8 cellular contexts compared by ENCODE assay signal in the genomic region with DNA sequence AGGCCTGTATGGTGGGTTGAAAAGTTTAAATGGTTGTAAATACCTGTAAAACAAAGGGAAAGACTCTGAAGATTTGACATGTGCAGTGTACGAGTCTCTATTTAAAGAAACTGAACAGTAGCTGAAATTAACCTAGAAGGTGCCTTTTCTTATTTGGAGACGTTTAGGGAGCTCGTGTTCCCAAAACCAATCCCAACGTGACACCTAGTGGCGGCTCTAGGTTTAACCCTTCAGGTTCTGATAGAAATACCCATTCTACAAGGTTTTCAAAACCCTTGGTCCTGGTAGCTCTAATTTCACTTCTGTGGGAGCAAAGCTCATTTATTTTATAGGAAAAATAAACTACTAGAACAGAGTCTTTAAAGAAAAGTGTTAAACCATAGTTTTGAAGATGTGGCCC.
DNase-seq lines count a peak whose midpoint lies in the region; ATAC-seq, FAIRE-seq and TF ChIP-seq lines count a peak whose summit lies in the region.

No MANE protein-coding gene starts in this region.

- RAD21 ChIA-PET in HCT116 (lab: Charles Lee; ENCODE audit: low non-redundant PET in 1 of 2, low total read pairs in 2 of 2, uncharacterized antibody in 2 of 2, unreplicated experiment in 2 of 2), result no interaction called here

- TF ChIP-seq RAD21 in HCT116 (IDR thresholded peaks at IDR 0.05; ENCODE audit: low read depth), result peak; percentile 21; the same call in 1 of the 2 replicates

- TF ChIP-seq CTCF in HCT116 (IDR thresholded peaks at IDR 0.05 in 2 of 3, conservative IDR thresholded peaks at IDR 0.05 in 1 of 3; ENCODE audit: borderline replicate concordance in 1 of 3, insufficient read depth in 1 of 3, low read depth in 2 of 3, low read length in 2 of 3), result peak in 2 of 3 experiments; percentile 31 to 44; a peak in 3 of 6 replicates
- peak; percentile 11 for TF ChIP-seq CTCF in endothelial cell of umbilical vein (IDR thresholded peaks at IDR 0.05; ENCODE audit: extremely low read depth in 1 of 2, insufficient read depth in 1 of 2, low read depth in 1 of 2, low read length in 2 of 2)

- H3K27ac ChIP-seq in HCT116 (ENCODE audit: low read depth, low read length), result no peak overlapping the region
- H3K27ac ChIP-seq in endothelial cell of umbilical vein (ENCODE audit: insufficient read depth, low read depth, low read length), result no peak overlapping the region

- intact Hi-C loops in HCT116 (cut with micrococcal nuclease) (no loop called here), endothelial cell of umbilical vein (cut with micrococcal nuclease) (loop anchor here (1.0 kb wide), 1 partner anchor 894 kb away; no protein-coding TSS in a partner anchor)

- H3K9me1 ChIP-seq in endothelial cell of umbilical vein (replicated peaks; ENCODE audit: control insufficient read depth, extremely low read depth, insufficient read depth, low read length), result no peaks in the 10 kb centered on the region

- H3K9me3 ChIP-seq in HCT116 (ENCODE audit: control insufficient read depth in 1 of 2, insufficient read depth in 1 of 2, low read depth in 1 of 2, low read length in 2 of 2) (peaks cover 0 to 8% of the 10 kb centered on the region in 2 experiments; a peak in 3 of 4 replicates), endothelial cell of umbilical vein (replicated peaks; ENCODE audit: control insufficient read depth, insufficient read depth, low read length) (no peaks in the 10 kb centered on the region)

- BruUV-seq in HCT116 (replicated peaks; lab: Mats Ljungman, UMichigan), result no TSS peak
- no TSS peak for BruUV-seq in endothelial cell of umbilical vein (replicated peaks; lab: Mats Ljungman, UMichigan)

- no peaks in the 10 kb centered on the region for H3K9me2 ChIP-seq in HCT116 (ENCODE audit: insufficient read depth)

- H3K4me2 ChIP-seq in HCT116 (ENCODE audit: low read length), result no peak overlapping the region
- H3K4me2 ChIP-seq in endothelial cell of umbilical vein (ENCODE audit: insufficient read depth, low read length), result no peak overlapping the region

- CTCF ChIA-PET in HCT116 (lab: Charles Lee), result no interaction called here
- CTCF ChIA-PET in endothelial cell of umbilical vein (lab: Charles Lee), result interaction anchor here (0.6 to 1.0 kb wide), 2 partner anchors 761 to 894 kb away, joined by 3 to 5 read pairs; no protein-coding TSS in a partner anchor

- DNase-seq in EH (ENCODE audit: low read depth) (peak; percentile 6), HCT116 (ENCODE audit: low read depth, low spot score) (no peak), NCI-H460 (ENCODE audit: extremely low read depth, low read depth) (peak; percentile 48), endothelial cell of umbilical vein (ENCODE audit: low read depth, low spot score) (no peak), DMS79 (lab: John Stamatoyannopoulos, UW) (no peak), GM03348 (ENCODE audit: low spot score) (no peak)
- DNase-seq in stimulated activated naive CD8-positive, alpha-beta T cell treated with anti-CD3 and anti-CD28 coated beads, Interleukin-15, Interleukin-2, amounts not matched to agents 100 U/mL and 50 U/mL, for 24 hours, result peak; percentile 20

- H3K9ac ChIP-seq in HCT116 (ENCODE audit: low read length), result no peak overlapping the region
- H3K9ac ChIP-seq in endothelial cell of umbilical vein (replicated peaks; ENCODE audit: extremely low read depth, insufficient read depth, low read length), result no peak overlapping the region

- no peaks in the 10 kb centered on the region for H3K36me3 ChIP-seq in HCT116 (ENCODE audit: control insufficient read depth in 1 of 2, insufficient read depth in 2 of 2, low read length in 2 of 2)
- no peaks in the 10 kb centered on the region for H3K36me3 ChIP-seq in endothelial cell of umbilical vein (ENCODE audit: control insufficient read depth in 2 of 2, extremely low read depth in 1 of 2, insufficient read depth in 2 of 2, low read length in 2 of 2)

- H3K4me3 ChIP-seq in HCT116 (replicated peaks in 1 of 2; ENCODE audit: low read depth in 1 of 2, low read length in 2 of 2) (no peak overlapping the region), endothelial cell of umbilical vein (replicated peaks in 1 of 3; ENCODE audit: insufficient read depth in 1 of 3, low read depth in 1 of 3, low read length in 3 of 3) (no peak overlapping the region)

- dilution Hi-C loops in endothelial cell of umbilical vein (cut with MboI; ENCODE audit: extremely low pct_ligation_motif_present, low sequenced_read_pairs), result no loop called here

- H3K79me2 ChIP-seq in HCT116 (ENCODE audit: insufficient read depth, low read length) (no peaks in the 10 kb centered on the region), endothelial cell of umbilical vein (ENCODE audit: control insufficient read depth, insufficient read depth, low read length) (no peaks in the 10 kb centered on the region)

- FAIRE-seq in endothelial cell of umbilical vein (lab: Jason Lieb, UNC), result no peak

- H3K27me3 ChIP-seq in HCT116 (ENCODE audit: insufficient read depth, low read length), result no peaks in the 10 kb centered on the region
- H3K27me3 ChIP-seq in endothelial cell of umbilical vein (ENCODE audit: control insufficient read depth in 2 of 2, insufficient read depth in 2 of 2, low read length in 2 of 2), result no peaks in the 10 kb centered on the region

- ATAC-seq in HCT116 (no peak), HG03175 (IDR thresholded peaks at IDR 0.05; ENCODE audit: unreplicated experiment) (no peak)
- ATAC-seq in stimulated activated naive CD8-positive, alpha-beta T cell treated with anti-CD3 and anti-CD28 coated beads, Interleukin-15, Interleukin-2, amounts not matched to agents 100 U/mL and 50 U/mL, for 24 hours, result no peak

- H2AFZ ChIP-seq in HCT116 (ENCODE audit: low read depth, low read length, poor library complexity, severe bottlenecking), result no peak overlapping the region
- no peak overlapping the region for H2AFZ ChIP-seq in endothelial cell of umbilical vein (ENCODE audit: low read depth, low read length)

- TF ChIP-seq POLR2A in HCT116 (IDR thresholded peaks at IDR 0.05; ENCODE audit: borderline replicate concordance, extremely low read depth, insufficient read depth, insufficient read length) (no peak), endothelial cell of umbilical vein (IDR thresholded peaks at IDR 0.05; ENCODE audit: low read depth, low read length) (no peak)

- POLR2A ChIA-PET in HCT116 (lab: Charles Lee) (no interaction called here), endothelial cell of umbilical vein (lab: Charles Lee) (no interaction called here)

- no peaks in the 10 kb centered on the region for H3K4me1 ChIP-seq in HCT116 (ENCODE audit: control insufficient read depth in 1 of 2, insufficient read depth in 2 of 2, low read length in 2 of 2)
- H3K4me1 ChIP-seq in endothelial cell of umbilical vein (ENCODE audit: control insufficient read depth, extremely low read depth, insufficient read depth, low read length), result no peaks in the 10 kb centered on the region

- no peaks in the 10 kb centered on the region for H4K20me1 ChIP-seq in HCT116 (ENCODE audit: insufficient read depth)
- no peaks in the 10 kb centered on the region for H4K20me1 ChIP-seq in endothelial cell of umbilical vein (replicated peaks; ENCODE audit: control insufficient read depth, extremely low read depth, insufficient read depth, low read length)

TF ChIP-seq in HCT116, 20 proteins besides CTCF, POLR2A, EP300 and RAD21 (continues in another document):
- TF ChIP-seq POLR2AphosphoS5 (IDR thresholded peaks at IDR 0.05; ENCODE audit: low read depth, low read length), result no peak
- no peak for TF ChIP-seq SRF (IDR thresholded peaks at IDR 0.05; ENCODE audit: low read depth)
- no peak for TF ChIP-seq ZFX (IDR thresholded peaks at IDR 0.05)
- no peak for TF ChIP-seq EZH2phosphoT487 (IDR thresholded peaks at IDR 0.05; ENCODE audit: borderline replicate concordance)
- no peak for TF ChIP-seq CBX3 (IDR thresholded peaks at IDR 0.05; ENCODE audit: low read depth)

TF ChIP-seq in endothelial cell of umbilical vein, 7 proteins besides CTCF, POLR2A, EP300 and RAD21:
- no peak for TF ChIP-seq GATA2 (IDR thresholded peaks at IDR 0.05; ENCODE audit: insufficient read depth, insufficient read length, low read depth, low read length)
- no peak for TF ChIP-seq JUN (IDR thresholded peaks at IDR 0.05; ENCODE audit: borderline replicate concordance, insufficient read depth, insufficient read length, low read depth)
- TF ChIP-seq, protein P1, sequence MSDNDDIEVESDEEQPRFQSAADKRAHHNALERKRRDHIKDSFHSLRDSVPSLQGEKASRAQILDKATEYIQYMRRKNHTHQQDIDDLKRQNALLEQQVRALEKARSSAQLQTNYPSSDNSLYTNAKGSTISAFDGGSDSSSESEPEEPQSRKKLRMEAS (IDR thresholded peaks at IDR 0.05; ENCODE audit: insufficient read depth, insufficient read length), result no peak
- no peak for TF ChIP-seq FOS (IDR thresholded peaks at IDR 0.05; ENCODE audit: borderline replicate concordance, insufficient read depth, low read length)

Comparison
In these comparisons a context has a peak if more than half of its experiments do, and no peak if none do; other contexts are left out.
1. DNase-seq: peak in EH (single experiment), NCI-H460 (single experiment) and stimulated activated naive CD8-positive, alpha-beta T cell treated with anti-CD3 and anti-CD28 coated beads, Interleukin-15, Interleukin-2, amounts not matched to agents 100 U/mL and 50 U/mL, for 24 hours (single experiment); none in HCT116 (single experiment), endothelial cell of umbilical vein (single experiment), DMS79 (single experiment) and GM03348 (single experiment).